Comparison of ENCODE assay signal across 11 cellular contexts in genomic region chr7:5237286-5237685, GRCh38. TPM values are rescaled to one million over a fixed set of nuclear protein-coding genes. Genes with fewer than 3 reads are reported as not detected.
DNase-seq lines count a peak whose midpoint lies in the region; ATAC-seq, FAIRE-seq and TF ChIP-seq lines count a peak whose summit lies in the region.
"Had no signal": no experiment of that assay in that cellular context is flagged by ENCODE, and none has a peak within 500 bp of the region (broad histone marks: within the 10 kb centered on the region; RNA-seq: fewer than 3 reads in every experiment).

No MANE protein-coding gene starts in this region.

- intact Hi-C loops in activated T-helper 2 cell treated with anti-CD3 and anti-CD28 coated beads, Interferon-gamma antibody, Interleukin-2, Interleukin-4, amounts not matched to agents 10 μg/mL and 5 μg/mL and 100 μg/mL, durations not matched to agents 14 hours and 24 hours and 36 hours (cut with micrococcal nuclease), result no loop called here

- H3K4me2 ChIP-seq in astrocyte (ENCODE audit: low read length), result peak overlapping the region; percentile 38

- no peaks in the 10 kb centered on the region for H3K9me3 Mint-ChIP-seq in astrocyte (ENCODE audit: unreplicated experiment)
- H3K9me3 Mint-ChIP-seq in stimulated activated memory B cell treated with anti-CD40 and anti-IgM and Interleukin-4, amounts not matched to agents 10 μg/mL and 1 μg/mL and 100 μg/mL, for 72 hours, result no peaks in the 10 kb centered on the region
- H3K9me3 Mint-ChIP-seq in activated T-helper 2 cell treated with anti-CD3 and anti-CD28 coated beads, Interferon-gamma antibody, Interleukin-2, Interleukin-4, amounts not matched to agents 10 μg/mL and 5 μg/mL and 100 μg/mL, durations not matched to agents 14 hours and 24 hours and 36 hours, result no peaks in the 10 kb centered on the region

- no peak overlapping the region for H3K9ac ChIP-seq in astrocyte (ENCODE audit: low read length)

- H3K27ac Mint-ChIP-seq in astrocyte (ENCODE audit: unreplicated experiment), result no peak overlapping the region
- peak overlapping the region; percentile 38 for H3K27ac Mint-ChIP-seq in stimulated activated memory B cell treated with anti-CD40 and anti-IgM and Interleukin-4, amounts not matched to agents 10 μg/mL and 1 μg/mL and 100 μg/mL, for 72 hours
- H3K27ac Mint-ChIP-seq in activated T-helper 2 cell treated with anti-CD3 and anti-CD28 coated beads, Interferon-gamma antibody, Interleukin-2, Interleukin-4, amounts not matched to agents 10 μg/mL and 5 μg/mL and 100 μg/mL, durations not matched to agents 14 hours and 24 hours and 36 hours, result no peak overlapping the region

- DNase-seq in GM06990 (ENCODE audit: extremely low read depth, insufficient read length) (peak; percentile 63), astrocyte (ENCODE audit: low read depth) (peak; percentile 30), hypothalamus (lab: John Stamatoyannopoulos, UW) (peak in 46 of 51 donors; percentile 5 to 76 (median 56)), iPS-NIHi7 (ENCODE audit: extremely low spot score) (no peak)
- DNase-seq in activated T-helper 2 cell treated with anti-CD3 and anti-CD28 coated beads, Interferon-gamma antibody, Interleukin-2, Interleukin-4, amounts not matched to agents 10 μg/mL and 5 μg/mL and 100 μg/mL, durations not matched to agents 14 hours and 24 hours and 36 hours (ENCODE audit: low spot score), result no peak
- DNase-seq: activated naive CD4-positive, alpha-beta T cell treated with Interleukin-2 at 50 U/mL for 16 hours; kidney glomerular epithelial cell had no signal

- H3K4me3 ChIP-seq in GM06990 (replicated peaks; ENCODE audit: low read depth, low read length) (no peak overlapping the region), astrocyte (ENCODE audit: insufficient read depth, low read depth, low read length) (no peak overlapping the region)

- no peak for FAIRE-seq in astrocyte (lab: Jason Lieb, UNC)
- FAIRE-seq: RCC 7860 had no signal

- peak overlapping the region; percentile 69 for H2AFZ ChIP-seq in astrocyte (ENCODE audit: low read depth, low read length)

- no peaks in the 10 kb centered on the region for H3K79me2 ChIP-seq in astrocyte (ENCODE audit: insufficient read depth, low read length)

- H3K27me3 ChIP-seq in GM06990 (replicated peaks; ENCODE audit: control insufficient read depth, insufficient read depth, low read length) (no peaks in the 10 kb centered on the region; the same call in 1 of the 2 replicates), astrocyte (ENCODE audit: insufficient read depth, low read length) (no peaks in the 10 kb centered on the region)

- peaks cover 9% of the 10 kb centered on the region for H3K4me1 ChIP-seq in astrocyte (ENCODE audit: insufficient read depth, low read length)

- no peaks in the 10 kb centered on the region for H3K4me1 Mint-ChIP-seq in astrocyte (ENCODE audit: low read depth, unreplicated experiment)
- peaks cover 64% of the 10 kb centered on the region for H3K4me1 Mint-ChIP-seq in stimulated activated memory B cell treated with anti-CD40 and anti-IgM and Interleukin-4, amounts not matched to agents 10 μg/mL and 1 μg/mL and 100 μg/mL, for 72 hours
- peaks cover 5% of the 10 kb centered on the region for H3K4me1 Mint-ChIP-seq in activated T-helper 2 cell treated with anti-CD3 and anti-CD28 coated beads, Interferon-gamma antibody, Interleukin-2, Interleukin-4, amounts not matched to agents 10 μg/mL and 5 μg/mL and 100 μg/mL, durations not matched to agents 14 hours and 24 hours and 36 hours (ENCODE audit: low read depth)

- H3K4me3 Mint-ChIP-seq in astrocyte (ENCODE audit: unreplicated experiment), result no peak overlapping the region
- H3K4me3 Mint-ChIP-seq in stimulated activated memory B cell treated with anti-CD40 and anti-IgM and Interleukin-4, amounts not matched to agents 10 μg/mL and 1 μg/mL and 100 μg/mL, for 72 hours, result peak overlapping the region; percentile 26
- H3K4me3 Mint-ChIP-seq in activated T-helper 2 cell treated with anti-CD3 and anti-CD28 coated beads, Interferon-gamma antibody, Interleukin-2, Interleukin-4, amounts not matched to agents 10 μg/mL and 5 μg/mL and 100 μg/mL, durations not matched to agents 14 hours and 24 hours and 36 hours (ENCODE audit: low read depth), result no peak overlapping the region

- H3K36me3 ChIP-seq in GM06990 (ENCODE audit: control insufficient read depth, insufficient read depth, low read length) (no peaks in the 10 kb centered on the region; the same call in 1 of the 2 replicates), astrocyte (ENCODE audit: insufficient read depth, low read length) (no peaks in the 10 kb centered on the region)

- peaks cover 6% of the 10 kb centered on the region for H3K36me3 Mint-ChIP-seq in astrocyte (ENCODE audit: low read depth, unreplicated experiment)
- H3K36me3 Mint-ChIP-seq in stimulated activated memory B cell treated with anti-CD40 and anti-IgM and Interleukin-4, amounts not matched to agents 10 μg/mL and 1 μg/mL and 100 μg/mL, for 72 hours, result peaks cover 8% of the 10 kb centered on the region
- H3K36me3 Mint-ChIP-seq in activated T-helper 2 cell treated with anti-CD3 and anti-CD28 coated beads, Interferon-gamma antibody, Interleukin-2, Interleukin-4, amounts not matched to agents 10 μg/mL and 5 μg/mL and 100 μg/mL, durations not matched to agents 14 hours and 24 hours and 36 hours (ENCODE audit: low read depth), result peaks cover 6% of the 10 kb centered on the region

- no peak overlapping the region for H3K27ac ChIP-seq in astrocyte (ENCODE audit: low read depth, low read length)

- TF ChIP-seq CTCF in GM06990 (IDR thresholded peaks at IDR 0.05; ENCODE audit: insufficient read depth, low read length, poor library complexity, severe bottlenecking) (no peak), astrocyte (IDR thresholded peaks at IDR 0.05; ENCODE audit: insufficient read depth, low read depth, low read length) (no peak)

- H4K20me1 ChIP-seq in astrocyte (ENCODE audit: insufficient read depth, low read length), result no peaks in the 10 kb centered on the region

- no peak for ATAC-seq in stimulated activated memory B cell treated with anti-CD40 and anti-IgM and Interleukin-4, amounts not matched to agents 10 μg/mL and 1 μg/mL and 100 μg/mL, for 72 hours
- no peak for ATAC-seq in HG03354 (IDR thresholded peaks at IDR 0.05; ENCODE audit: poor library complexity, severe bottlenecking, unreplicated experiment)
- no peak for ATAC-seq in GM18909 (IDR thresholded peaks at IDR 0.05; ENCODE audit: poor library complexity, unreplicated experiment)

- H3K9me3 ChIP-seq in astrocyte (ENCODE audit: insufficient read depth, low read depth, low read length), result no peaks in the 10 kb centered on the region

- H3K27me3 Mint-ChIP-seq in astrocyte (ENCODE audit: low read depth, unreplicated experiment), result peaks cover 7% of the 10 kb centered on the region
- H3K27me3 Mint-ChIP-seq in stimulated activated memory B cell treated with anti-CD40 and anti-IgM and Interleukin-4, amounts not matched to agents 10 μg/mL and 1 μg/mL and 100 μg/mL, for 72 hours, result peaks cover 8% of the 10 kb centered on the region
- peaks cover 11% of the 10 kb centered on the region for H3K27me3 Mint-ChIP-seq in activated T-helper 2 cell treated with anti-CD3 and anti-CD28 coated beads, Interferon-gamma antibody, Interleukin-2, Interleukin-4, amounts not matched to agents 10 μg/mL and 5 μg/mL and 100 μg/mL, durations not matched to agents 14 hours and 24 hours and 36 hours (ENCODE audit: low read depth)

RNA-seq across cellular contexts. Expression of gene SLC29A4, which starts 45.5 kb away (rescaled TPM):
- total RNA-seq in astrocyte, result 7.0 and 8.2 TPM in 2 replicates
- total RNA-seq in activated T-helper 2 cell treated with anti-CD3 and anti-CD28 coated beads, Interferon-gamma antibody, Interleukin-2, Interleukin-4, amounts not matched to agents 10 μg/mL and 5 μg/mL and 100 μg/mL, durations not matched to agents 14 hours and 24 hours and 36 hours, result 0.73 and 1.7 TPM in 2 replicates

RNA-seq across cellular contexts. Expression of gene WIPI2, which starts 47.3 kb away (rescaled TPM):
- 73.3 and 76.6 TPM in 2 replicates for total RNA-seq in astrocyte
- total RNA-seq in activated T-helper 2 cell treated with anti-CD3 and anti-CD28 coated beads, Interferon-gamma antibody, Interleukin-2, Interleukin-4, amounts not matched to agents 10 μg/mL and 5 μg/mL and 100 μg/mL, durations not matched to agents 14 hours and 24 hours and 36 hours, result 49.0 and 49.2 TPM in 2 replicates

Comparison
In these comparisons a context has a peak if more than half of its experiments do, and no peak if none do; other contexts are left out.
1. DNase-seq: peak in GM06990 (single experiment), astrocyte (single experiment) and hypothalamus (46 of 51); none in activated T-helper 2 cell treated with anti-CD3 and anti-CD28 coated beads, Interferon-gamma antibody, Interleukin-2, Interleukin-4, amounts not matched to agents 10 μg/mL and 5 μg/mL and 100 μg/mL, durations not matched to agents 14 hours and 24 hours and 36 hours (single experiment) and iPS-NIHi7 (single experiment).